17 cellular contexts compared by ENCODE assay signal in genomic region chr11:130473795-130474377, GRCh38. TPM values are rescaled to one million over a fixed set of nuclear protein-coding genes. Genes with fewer than 3 reads are reported as not detected.
DNase-seq lines count a peak whose midpoint lies in the region; ATAC-seq and TF ChIP-seq lines count a peak whose summit lies in the region.
"Had no signal": no experiment of that assay in that cellular context is flagged by ENCODE, and none has a peak within 500 bp of the region (broad histone marks: within the 10 kb centered on the region; RNA-seq: fewer than 3 reads in every experiment).

No MANE protein-coding gene starts in this region.

- no peak overlapping the region for H3K23ac ChIP-seq in IMR-90 (ENCODE audit: low read depth, low read length)

- no peak for TF ChIP-seq RAD21 in IMR-90 (IDR thresholded peaks at IDR 0.05; ENCODE audit: low read length)

- H3K9ac ChIP-seq in IMR-90 (ENCODE audit: low read depth, low read length) = no peak overlapping the region
- H3K9ac ChIP-seq: BLaER1 treated with 17β-estradiol and CSF1 and Interleukin-3, amounts not matched to agents 10 nM and 100 nM; GM23248 had no signal

- H3K27me3 ChIP-seq in IMR-90 (ENCODE audit: control insufficient read depth, insufficient read depth, low read length) (no peaks in the 10 kb centered on the region), BE2C (no peaks in the 10 kb centered on the region)
- H3K27me3 ChIP-seq: BLaER1 treated with 17β-estradiol and CSF1 and Interleukin-3, amounts not matched to agents 10 nM and 100 nM had no signal

- H3K27ac ChIP-seq in IMR-90 (ENCODE audit: insufficient read depth, low read length) = no peak overlapping the region
- H3K27ac ChIP-seq: BLaER1 treated with 17β-estradiol and CSF1 and Interleukin-3, amounts not matched to agents 10 nM and 100 nM; GM23248 had no signal

- no peaks in the 10 kb centered on the region for H3K79me1 ChIP-seq in IMR-90 (ENCODE audit: low read depth in 1 of 2, low read length in 2 of 2)

- no peak overlapping the region for H3K14ac ChIP-seq in IMR-90 (replicated peaks; ENCODE audit: low read depth, low read length)

- CTCF ChIA-PET in IMR-90 (lab: Yijun Ruan, JAX) = no interaction called here

- no peak for TF ChIP-seq POLR2A in IMR-90 (IDR thresholded peaks at IDR 0.05; ENCODE audit: low read depth, low read length)

- H3K4me3 Mint-ChIP-seq in stimulated activated effector memory CD8-positive, alpha-beta T cell treated with anti-CD3 and anti-CD28 coated beads, Interleukin-12 subunit alpha, Interleukin-12 subunit beta, amount 100 ng/mL, for 72 hours = no peak overlapping the region
- H3K4me3 Mint-ChIP-seq: CD4-positive, alpha-beta T cell had no signal

- H3K36me3 ChIP-seq in IMR-90 (ENCODE audit: control insufficient read depth, insufficient read depth, low read length) (peaks cover 71% of the 10 kb centered on the region), BE2C (no peaks in the 10 kb centered on the region)
- H3K36me3 ChIP-seq: BLaER1 treated with 17β-estradiol and CSF1 and Interleukin-3, amounts not matched to agents 10 nM and 100 nM had no signal

- ATAC-seq in IMR-90 (ENCODE audit: low read depth) = no peak
- peak; percentile 3 for ATAC-seq in stimulated activated effector memory CD8-positive, alpha-beta T cell treated with anti-CD3 and anti-CD28 coated beads, Interleukin-12 subunit alpha, Interleukin-12 subunit beta, amount 100 ng/mL, for 72 hours
- ATAC-seq: GM12878 had no signal

- 77% methylated on average over 6 of the region's 21 CpGs; no CpG with 5 or more reads in 1 of the 2 experiments for WGBS in IMR-90 (ENCODE audit: extremely low coverage in 2 of 2, insufficient read length in 1 of 2), 2 experiments

- no peak overlapping the region for H3K27ac Mint-ChIP-seq in stimulated activated effector memory CD8-positive, alpha-beta T cell treated with anti-CD3 and anti-CD28 coated beads, Interleukin-12 subunit alpha, Interleukin-12 subunit beta, amount 100 ng/mL, for 72 hours
- H3K27ac Mint-ChIP-seq: CD4-positive, alpha-beta T cell had no signal

- H2AK5ac ChIP-seq in IMR-90 (ENCODE audit: low read depth, low read length) = 0 out of 2 replicates have a peak overlapping the region, but pooled peaks have one; percentile 48

- H3K56ac ChIP-seq in IMR-90 (ENCODE audit: extremely low read depth, insufficient read depth, low read length) = no peak overlapping the region

- TF ChIP-seq CTCF in IMR-90 (conservative IDR thresholded peaks at IDR 0.05; ENCODE audit: low read depth, low read length) (no peak), BE2C (IDR thresholded peaks at IDR 0.05; ENCODE audit: low read depth, low read length) (no peak)

- H2BK5ac ChIP-seq in IMR-90 (ENCODE audit: low read depth, low read length, poor library complexity, severe bottlenecking) = no peak overlapping the region

- BruUV-seq in IMR-90 (replicated peaks; lab: Mats Ljungman, UMichigan) = no TSS peak

- H4K8ac ChIP-seq in IMR-90 (ENCODE audit: low read depth in 2 of 2, low read length in 2 of 2) = no peak overlapping the region

- H3K4me1 ChIP-seq in IMR-90 (ENCODE audit: control insufficient read depth, insufficient read depth, low read length) = peaks cover 25% of the 10 kb centered on the region
- peaks cover 9% of the 10 kb centered on the region; the same call in 1 of the 2 replicates for H3K4me1 ChIP-seq in BE2C

- H3K18ac ChIP-seq in IMR-90 (ENCODE audit: low read depth, low read length) = no peak overlapping the region

- H2AK9ac ChIP-seq in IMR-90 (replicated peaks; ENCODE audit: low read depth, low read length, poor library complexity) = no peak overlapping the region

- no peak overlapping the region for H2BK20ac ChIP-seq in IMR-90 (ENCODE audit: low read depth, low read length)

- DNase-seq in D341Med (ENCODE audit: low spot score) = peak; percentile 17
- no peak for DNase-seq in IMR-90
- DNase-seq in iPS-NIHi7 (ENCODE audit: extremely low spot score) = peak; percentile 9
- no peak for DNase-seq in stimulated activated effector memory CD8-positive, alpha-beta T cell treated with anti-CD3 and anti-CD28 coated beads, Interleukin-12 subunit alpha, Interleukin-12 subunit beta, amount 100 ng/mL, for 72 hours (ENCODE audit: low spot score in 2 of 2)
- no peak for DNase-seq in HT-29 (ENCODE audit: low spot score)
- DNase-seq in BE2C = no peak
- DNase-seq in middle frontal gyrus (ENCODE audit: extremely low spot score, low spot score) = no peak
- DNase-seq: AML-193; Calu3; CD4-positive, alpha-beta T cell; DMS79; GM23248 had no signal

- no peak overlapping the region for H2AFZ ChIP-seq in IMR-90 (replicated peaks; ENCODE audit: low read length, poor library complexity)
- H2AFZ ChIP-seq: GM23248 had no signal

- H3K4me1 Mint-ChIP-seq in stimulated activated effector memory CD8-positive, alpha-beta T cell treated with anti-CD3 and anti-CD28 coated beads, Interleukin-12 subunit alpha, Interleukin-12 subunit beta, amount 100 ng/mL, for 72 hours = no peaks in the 10 kb centered on the region

- H3K9me3 Mint-ChIP-seq in stimulated activated effector memory CD8-positive, alpha-beta T cell treated with anti-CD3 and anti-CD28 coated beads, Interleukin-12 subunit alpha, Interleukin-12 subunit beta, amount 100 ng/mL, for 72 hours = no peaks in the 10 kb centered on the region
- H3K9me3 Mint-ChIP-seq: CD4-positive, alpha-beta T cell had no signal

- no peak overlapping the region; the same call in 1 of the 2 replicates for H3K4ac ChIP-seq in IMR-90 (ENCODE audit: low read depth, low read length)

- intact Hi-C loops in IMR-90 (cut with micrococcal nuclease) = no loop called here

- dilution Hi-C loops in IMR-90 (cut with HindIII; ENCODE audit: low sequenced_read_pairs, unreplicated experiment) = no loop called here

- no peak overlapping the region for H3K4me3 ChIP-seq in IMR-90 (ENCODE audit: insufficient read depth, low read depth, low read length)
- H3K4me3 ChIP-seq in BE2C (ENCODE audit: low read depth, low read length) = no peak overlapping the region
- H3K4me3 ChIP-seq: BLaER1 treated with 17β-estradiol and CSF1 and Interleukin-3, amounts not matched to agents 10 nM and 100 nM; GM12878; GM23248 had no signal

- no peak overlapping the region for H4K5ac ChIP-seq in IMR-90 (ENCODE audit: low read depth, low read length)

- H3K9me3 ChIP-seq in IMR-90 (ENCODE audit: control insufficient read depth, insufficient read depth, low read length) = no peaks in the 10 kb centered on the region
- H3K9me3 ChIP-seq in BE2C = no peaks in the 10 kb centered on the region
- H3K9me3 ChIP-seq: BLaER1 treated with 17β-estradiol and CSF1 and Interleukin-3, amounts not matched to agents 10 nM and 100 nM had no signal

- POLR2A ChIA-PET in IMR-90 (lab: Charles Lee; ENCODE audit: unreplicated experiment) = no interaction called here

- no peak overlapping the region for H4K91ac ChIP-seq in IMR-90 (ENCODE audit: insufficient read depth, low read depth, low read length)

- peaks cover 20% of the 10 kb centered on the region for H3K9me1 ChIP-seq in IMR-90 (ENCODE audit: insufficient read depth, low read length)

- in situ Hi-C loops in IMR-90 (cut with MboI; ENCODE audit: low sequenced_read_pairs) = no loop called here

- H2BK120ac ChIP-seq in IMR-90 (ENCODE audit: low read depth, low read length) = no peak overlapping the region

- H2BK15ac ChIP-seq in IMR-90 (ENCODE audit: low read depth, low read length) = no peak overlapping the region

- H3K4me2 ChIP-seq in IMR-90 (ENCODE audit: low read depth, low read length) = no peak overlapping the region
- H3K4me2 ChIP-seq: BLaER1 treated with 17β-estradiol and CSF1 and Interleukin-3, amounts not matched to agents 10 nM and 100 nM had no signal

- H4K20me1 ChIP-seq in IMR-90 (ENCODE audit: insufficient read depth, low read length) = no peaks in the 10 kb centered on the region
- H4K20me1 ChIP-seq: BLaER1 treated with 17β-estradiol and CSF1 and Interleukin-3, amounts not matched to agents 10 nM and 100 nM had no signal

- no peaks in the 10 kb centered on the region for H3K36me3 Mint-ChIP-seq in stimulated activated effector memory CD8-positive, alpha-beta T cell treated with anti-CD3 and anti-CD28 coated beads, Interleukin-12 subunit alpha, Interleukin-12 subunit beta, amount 100 ng/mL, for 72 hours

TF ChIP-seq in IMR-90, 13 proteins besides CTCF, POLR2A, EP300 and RAD21:
- no peak for TF ChIP-seq FOS (IDR thresholded peaks at IDR 0.05; ENCODE audit: low read depth, low read length)
- TF ChIP-seq NFE2L2 (IDR thresholded peaks at IDR 0.05; ENCODE audit: low read depth, low read length) = no peak
- TF ChIP-seq RCOR1 (IDR thresholded peaks at IDR 0.05; ENCODE audit: insufficient replicate concordance, low read length) = no peak
- TF ChIP-seq MAFK (IDR thresholded peaks at IDR 0.05; ENCODE audit: low read depth, low read length) = no peak

RNA-seq across cellular contexts. Expression of gene ADAMTS15, which starts 25.4 kb away (rescaled TPM):
- total RNA-seq in IMR-90 (2012; rRNA removed) = 3.0 and 3.1 TPM in 2 replicates
- 4.7 and 5.0 TPM in 2 replicates for polyA plus RNA-seq in IMR-90 (2012; rRNA removed)
- polyA plus RNA-seq in IMR-90 (2012; cell fraction: cytosol; rRNA removed) = 3.3 and 6.1 TPM in 2 replicates
- 9.5 and 11.7 TPM in 2 replicates for polyA plus RNA-seq in IMR-90 (2012; cell fraction: nucleus; rRNA removed; ENCODE audit: low replicate concordance)
- total RNA-seq in HT-29 (2014; rRNA removed; shearing (Covaris generic)) = not detected in 2 replicates
- 0.99 TPM for polyA plus RNA-seq in BE2C (2012; ENCODE audit: insufficient read depth, insufficient read length, low read depth)
- total RNA-seq: G401, GM12878 had no signal
- polyA plus RNA-seq: GM12878 had no signal

RNA-seq across cellular contexts. Expression of gene ADAMTS8, which starts 45.5 kb away (rescaled TPM):
- total RNA-seq in IMR-90 (2012; rRNA removed) = under 0.01 TPM in 2 replicates
- polyA plus RNA-seq in IMR-90 (2012; rRNA removed) = 0.39 and 0.60 TPM in 2 replicates
- polyA plus RNA-seq in IMR-90 (2012; cell fraction: cytosol; rRNA removed) = 0.30 and 1.3 TPM in 2 replicates
- 0.39 and 0.83 TPM in 2 replicates for polyA plus RNA-seq in IMR-90 (2012; cell fraction: nucleus; rRNA removed; ENCODE audit: low replicate concordance)
- not detected in 2 replicates for total RNA-seq in HT-29 (2014; rRNA removed; shearing (Covaris generic))
- polyA plus RNA-seq in BE2C (2012; ENCODE audit: insufficient read depth, insufficient read length, low read depth) = not detected
- total RNA-seq: A673; Calu3; CD4-positive, alpha-beta T cell; G401; GM12878; HT1080 had no signal
- polyA plus RNA-seq: GM12878 had no signal

Comparison
In these comparisons a context has a peak if more than half of its experiments do, and no peak if none do; other contexts are left out.
1. DNase-seq: peak in D341Med (single experiment) and iPS-NIHi7 (single experiment); none in IMR-90 (single experiment), stimulated activated effector memory CD8-positive, alpha-beta T cell treated with anti-CD3 and anti-CD28 coated beads, Interleukin-12 subunit alpha, Interleukin-12 subunit beta, amount 100 ng/mL, for 72 hours (0 of 2), HT-29 (single experiment), BE2C (single experiment) and middle frontal gyrus (single experiment).